ENCODE assay signal across 9 cellular contexts in the genomic region with DNA sequence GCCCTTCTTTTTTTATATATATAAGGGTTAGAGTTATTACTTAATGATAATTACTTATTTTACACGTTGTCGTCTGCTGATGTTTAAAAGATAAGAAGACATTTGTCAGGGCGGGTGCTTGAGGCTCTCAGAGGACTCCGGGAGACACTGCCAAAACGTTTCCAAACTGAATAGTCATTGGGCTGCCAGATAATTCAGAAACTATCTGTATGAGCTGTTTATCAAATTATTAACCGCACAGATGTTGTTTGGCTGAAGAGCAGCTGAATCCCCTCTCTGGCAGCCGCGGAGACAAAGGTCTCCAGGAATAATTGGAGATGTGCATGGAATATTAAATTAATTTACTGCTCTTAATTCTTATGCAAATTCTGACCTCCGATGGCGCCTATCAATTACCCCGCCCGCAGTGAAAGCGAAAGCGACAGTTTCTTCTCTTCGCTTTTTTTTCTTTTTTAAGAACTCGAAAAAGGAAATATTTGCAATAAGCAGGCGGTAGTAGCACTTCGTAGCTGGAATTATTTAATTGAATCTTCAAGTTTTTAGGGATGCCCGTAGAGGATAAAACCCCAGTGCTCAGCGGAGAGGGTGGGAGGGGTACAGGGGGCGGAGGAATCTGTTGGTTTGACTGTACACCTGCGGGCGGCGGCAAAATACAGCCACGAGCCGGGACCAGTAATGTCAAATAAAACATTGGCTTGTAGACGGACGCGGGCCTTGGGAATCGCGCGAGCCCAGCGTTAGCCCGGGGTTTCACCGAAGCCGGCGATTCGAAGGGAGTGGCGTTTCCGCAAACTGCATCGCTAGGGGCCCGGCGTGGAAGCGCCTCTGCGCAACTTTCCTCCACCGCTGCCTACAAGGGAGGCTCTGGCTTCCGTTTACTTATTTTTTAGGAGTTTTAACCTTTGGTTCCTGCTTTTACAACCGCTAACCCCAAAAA. TPM values are rescaled to one million over a fixed set of nuclear protein-coding genes. Genes with fewer than 3 reads are reported as not detected.
DNase-seq lines count a peak whose midpoint lies in the region; ATAC-seq and TF ChIP-seq lines count a peak whose summit lies in the region.
"Had no signal": no experiment of that assay in that cellular context is flagged by ENCODE, and none has a peak within 500 bp of the region (broad histone marks: within the 10 kb centered on the region; RNA-seq: fewer than 3 reads in every experiment).

No MANE protein-coding gene starts in this region.

- peak overlapping the region; percentile 70 for H3K4me3 Mint-ChIP-seq in activated naive CD4-positive, alpha-beta T cell treated with anti-CD3 and anti-CD28 coated beads, Interleukin-2, amount 10 ng/mL, durations not matched to agents 7 days and 5 days

- H3K27me3 Mint-ChIP-seq in activated naive CD4-positive, alpha-beta T cell treated with anti-CD3 and anti-CD28 coated beads, Interleukin-2, amount 10 ng/mL, durations not matched to agents 7 days and 5 days = peaks cover 89% of the 10 kb centered on the region

- TF ChIP-seq CTCF in GM12864 (IDR thresholded peaks at IDR 0.05; ENCODE audit: low read depth, low read length, missing control alignments) = no peak
- no peak for TF ChIP-seq CTCF in hepatocyte (IDR thresholded peaks at IDR 0.05; ENCODE audit: poor library complexity)
- TF ChIP-seq CTCF in smooth muscle cell (IDR thresholded peaks at IDR 0.05; ENCODE audit: borderline replicate concordance, insufficient read depth, poor library complexity, severe bottlenecking) = no peak

- peaks cover 11% of the 10 kb centered on the region for H3K36me3 Mint-ChIP-seq in activated naive CD4-positive, alpha-beta T cell treated with anti-CD3 and anti-CD28 coated beads, Interleukin-2, amount 10 ng/mL, durations not matched to agents 7 days and 5 days

- H3K27ac ChIP-seq in hepatocyte (no peak overlapping the region), smooth muscle cell (ENCODE audit: low read depth) (no peak overlapping the region)

- H2AFZ ChIP-seq in hepatocyte (peak overlapping the region; percentile 42), smooth muscle cell (ENCODE audit: low read depth) (peak overlapping the region; percentile 64)

- H3K4me2 ChIP-seq in hepatocyte = peak overlapping the region; percentile 76
- peak overlapping the region; percentile 86 for H3K4me2 ChIP-seq in smooth muscle cell

- no peaks in the 10 kb centered on the region for H3K9me2 ChIP-seq in hepatocyte (replicated peaks; ENCODE audit: insufficient read depth)

- peaks cover 99% of the 10 kb centered on the region for H3K27me3 ChIP-seq in hepatocyte
- H3K27me3 ChIP-seq in smooth muscle cell (ENCODE audit: low read depth) = peaks cover 94% of the 10 kb centered on the region

- H3K79me2 ChIP-seq in hepatocyte (no peaks in the 10 kb centered on the region), smooth muscle cell (ENCODE audit: low read depth) (no peaks in the 10 kb centered on the region)

- H3K36me3 ChIP-seq in hepatocyte (replicated peaks; ENCODE audit: insufficient read depth, low read depth) (no peaks in the 10 kb centered on the region), smooth muscle cell (ENCODE audit: low read depth) (no peaks in the 10 kb centered on the region)

- H3K27ac Mint-ChIP-seq in activated naive CD4-positive, alpha-beta T cell treated with anti-CD3 and anti-CD28 coated beads, Interleukin-2, amount 10 ng/mL, durations not matched to agents 7 days and 5 days = peak overlapping the region; percentile 76

- 2% methylated on average over 47 of the region's 48 CpGs for WGBS in hepatocyte (ENCODE audit: low lambda C conversion rate, missing lambda C conversion rate)
- 5% methylated on average over 48 of the region's 48 CpGs for WGBS in smooth muscle cell (ENCODE audit: low lambda C conversion rate)

- H3K4me1 ChIP-seq in hepatocyte (ENCODE audit: insufficient read depth) (peaks cover 27% of the 10 kb centered on the region), smooth muscle cell (ENCODE audit: low read depth) (peaks cover 38% of the 10 kb centered on the region)

- no peaks in the 10 kb centered on the region for H4K20me1 ChIP-seq in hepatocyte (ENCODE audit: insufficient read depth, poor library complexity, severe bottlenecking)
- no peaks in the 10 kb centered on the region for H4K20me1 ChIP-seq in smooth muscle cell (ENCODE audit: low read depth)

- peaks cover 51% of the 10 kb centered on the region for H3K4me1 Mint-ChIP-seq in activated naive CD4-positive, alpha-beta T cell treated with anti-CD3 and anti-CD28 coated beads, Interleukin-2, amount 10 ng/mL, durations not matched to agents 7 days and 5 days

- peak overlapping the region; percentile 56 for H3K4me3 ChIP-seq in GM12864 (ENCODE audit: low read depth, low read length)
- no peak overlapping the region for H3K4me3 ChIP-seq in hepatocyte
- H3K4me3 ChIP-seq in smooth muscle cell = peak overlapping the region; percentile 44

- no peaks in the 10 kb centered on the region for H3F3A ChIP-seq in smooth muscle cell (ENCODE audit: low read depth)

- CTCF ChIA-PET in activated naive CD4-positive, alpha-beta T cell treated with anti-CD3 and anti-CD28 coated beads, Interleukin-2, amount 10 ng/mL, durations not matched to agents 7 days and 5 days (lab: Charles Lee) = no interaction called here

- H3K9me3 ChIP-seq in hepatocyte (ENCODE audit: low read depth) (no peaks in the 10 kb centered on the region), smooth muscle cell (replicated peaks; ENCODE audit: low read depth) (no peaks in the 10 kb centered on the region)

- ATAC-seq in HG02678 (IDR thresholded peaks at IDR 0.05; ENCODE audit: unreplicated experiment) (peak; percentile 36), HG03139 (IDR thresholded peaks at IDR 0.05; ENCODE audit: unreplicated experiment) (no peak)

- no peak overlapping the region for H3K9ac ChIP-seq in smooth muscle cell (ENCODE audit: low read depth)

- no peak for DNase-seq in GM12864 (ENCODE audit: low read depth)
- DNase-seq in NCI-H748 treated with DMSO at 0.1 percent for 48 hours (lab: John Stamatoyannopoulos, UW) = peak; percentile 96
- peak; percentile 70 for DNase-seq in activated naive CD4-positive, alpha-beta T cell treated with anti-CD3 and anti-CD28 coated beads, Interleukin-2, amount 10 ng/mL, durations not matched to agents 7 days and 5 days
- peak; percentile 19 for DNase-seq in hepatocyte (ENCODE audit: low spot score)
- DNase-seq in smooth muscle cell (lab: John Stamatoyannopoulos, UW; ENCODE audit: unreplicated experiment) = no peak
- no peak for DNase-seq in 8988T

- no peaks in the 10 kb centered on the region for H3K9me3 Mint-ChIP-seq in activated naive CD4-positive, alpha-beta T cell treated with anti-CD3 and anti-CD28 coated beads, Interleukin-2, amount 10 ng/mL, durations not matched to agents 7 days and 5 days

RNA-seq across cellular contexts. Expression of gene LINC00237, which starts 6.2 kb away (rescaled TPM):
- total RNA-seq in hepatocyte (not detected in 2 replicates), smooth muscle cell (not detected in 2 replicates)
- polyA plus RNA-seq in hepatocyte (not detected in 2 replicates), smooth muscle cell (not detected in 2 replicates)
- total RNA-seq: T-helper 1 cell treated with Interleukin-12 subunit alpha and Interleukin-12 subunit beta and Interleukin-4 antibody, amounts not matched to agents 30 ng/mL and 1 ng/mL, for 36 hours had no signal

RNA-seq across cellular contexts. Expression of gene KIZ, which starts 26.0 kb away (rescaled TPM):
- total RNA-seq in hepatocyte = 6.9 and 13.5 TPM in 2 replicates
- 11.7 and 15.4 TPM in 2 replicates for polyA plus RNA-seq in hepatocyte
- 20.5 and 20.9 TPM in 2 replicates for total RNA-seq in smooth muscle cell
- 16.9 and 19.2 TPM in 2 replicates for polyA plus RNA-seq in smooth muscle cell

Comparison
In these comparisons a context has a peak if more than half of its experiments do, and no peak if none do; other contexts are left out.
1. DNase-seq: peak in NCI-H748 treated with DMSO at 0.1 percent for 48 hours (single experiment), activated naive CD4-positive, alpha-beta T cell treated with anti-CD3 and anti-CD28 coated beads, Interleukin-2, amount 10 ng/mL, durations not matched to agents 7 days and 5 days (single experiment) and hepatocyte (single experiment); none in GM12864 (single experiment), smooth muscle cell (single experiment) and 8988T (single experiment).